In genomic region chr14:59342108-59342507, GRCh38 we compare ENCODE assay signal across 15 cellular contexts.
A peak's percentile ranks its signal among the peaks of the same experiment; 100 is the strongest.
DNase-seq lines count a peak whose midpoint lies in the region; ATAC-seq and TF ChIP-seq lines count a peak whose summit lies in the region.
"Had no signal": no experiment of that assay in that cellular context is flagged by ENCODE, and none has a peak within 500 bp of the region (broad histone marks: within the 10 kb centered on the region; RNA-seq: fewer than 3 reads in every experiment).

No MANE protein-coding gene starts in this region.

- H3K4me3 ChIP-seq in heart right ventricle = no peak overlapping the region
- H3K4me3 ChIP-seq in SJSA1 = no peak overlapping the region
- no peak overlapping the region for H3K4me3 ChIP-seq in gastroesophageal sphincter
- no peak overlapping the region for H3K4me3 ChIP-seq in stomach smooth muscle (ENCODE audit: low read length in 2 of 2)
- H3K4me3 ChIP-seq: GM12878, GM23248 had no signal

- H3K9me3 ChIP-seq in heart right ventricle = no peaks in the 10 kb centered on the region
- H3K9me3 ChIP-seq in SJSA1 (replicated peaks) = no peaks in the 10 kb centered on the region
- H3K9me3 ChIP-seq in gastroesophageal sphincter = no peaks in the 10 kb centered on the region
- H3K9me3 ChIP-seq in stomach smooth muscle (ENCODE audit: control insufficient read depth in 2 of 2, low read length in 2 of 2) = no peaks in the 10 kb centered on the region

- H3K27me3 ChIP-seq in heart right ventricle (no peaks in the 10 kb centered on the region), SJSA1 (replicated peaks) (no peaks in the 10 kb centered on the region), gastroesophageal sphincter (no peaks in the 10 kb centered on the region), stomach smooth muscle (ENCODE audit: control insufficient read depth in 1 of 2, insufficient read depth in 2 of 2, low read length in 2 of 2) (no peaks in the 10 kb centered on the region)

- no peak for TF ChIP-seq EP300 in gastroesophageal sphincter (IDR thresholded peaks at IDR 0.05)

- no peak overlapping the region for H3K9ac ChIP-seq in stomach smooth muscle (ENCODE audit: low read length in 2 of 2)
- H3K9ac ChIP-seq: GM23248 had no signal

- ATAC-seq in heart right ventricle (no peak), gastroesophageal sphincter (no peak), HG03045 (IDR thresholded peaks at IDR 0.05; ENCODE audit: unreplicated experiment) (no peak), HG03108 (IDR thresholded peaks at IDR 0.05; ENCODE audit: unreplicated experiment) (no peak)
- ATAC-seq: GM12878, HepG2 had no signal

- DNase-seq in heart right ventricle = no peak
- no peak for DNase-seq in cardiac septum (ENCODE audit: low spot score)
- no peak for DNase-seq in SJSA1 (ENCODE audit: low read depth in 1 of 2, low spot score in 2 of 2)
- DNase-seq in T-helper 1 cell = no peak
- DNase-seq: GM23248, MM.1S, NCI-H187 treated with DMSO at 0.1 percent for 48 hours, NCI-H510A treated with DMSO at 0.1 percent for 48 hours, RPMI8226 had no signal

- intact Hi-C loops in heart right ventricle (cut with DNase I) (loop anchor here in 1 of 10 donors (2.0 kb wide), 1 partner anchor 17 kb away; no protein-coding TSS in a partner anchor), cardiac septum (cut with DNase I) (no loop called here)

- no peak for TF ChIP-seq POLR2A in gastroesophageal sphincter (IDR thresholded peaks at IDR 0.05)

- WGBS in heart right ventricle, 2 donors = 68 to 75% methylated on average over 3 of the region's 3 CpGs
- WGBS in gastroesophageal sphincter (ENCODE audit: low coverage in 1 of 2), 2 donors = 82 to 90% methylated on average over 3 of the region's 3 CpGs

- H3K4me1 ChIP-seq in heart right ventricle (peaks cover 15 to 63% (median 42%) of the 10 kb centered on the region in 9 donors), SJSA1 (replicated peaks) (peaks cover 19% of the 10 kb centered on the region), gastroesophageal sphincter (peaks cover 5 to 99% (median 42%) of the 10 kb centered on the region in 3 donors), stomach smooth muscle (ENCODE audit: control insufficient read depth, insufficient read depth, low read length) (peaks cover 57% of the 10 kb centered on the region)

- TF ChIP-seq CTCF in heart right ventricle (IDR thresholded peaks at IDR 0.05) = no peak
- TF ChIP-seq CTCF in gastroesophageal sphincter (IDR thresholded peaks at IDR 0.05) = no peak

- peak overlapping the region in 9 of 10 donors; percentile 34 to 78 (median 71) for H3K27ac ChIP-seq in heart right ventricle
- H3K27ac ChIP-seq in SJSA1 = peak overlapping the region; percentile 21; the same call in 1 of the 2 replicates
- peak overlapping the region; percentile 64 to 99 (median 86) for H3K27ac ChIP-seq in gastroesophageal sphincter
- H3K27ac ChIP-seq in stomach smooth muscle (ENCODE audit: low read length) = peak overlapping the region; percentile 85
- H3K27ac ChIP-seq: GM23248 had no signal

- H3K36me3 ChIP-seq in heart right ventricle = peaks cover 0 to 74% (median 0%) of the 10 kb centered on the region in 9 donors
- H3K36me3 ChIP-seq in SJSA1 = no peaks in the 10 kb centered on the region; the same call in 1 of the 2 replicates
- no peaks in the 10 kb centered on the region for H3K36me3 ChIP-seq in gastroesophageal sphincter
- H3K36me3 ChIP-seq in stomach smooth muscle (ENCODE audit: control insufficient read depth in 2 of 2, insufficient read depth in 2 of 2, low read length in 2 of 2) = peaks cover 6 to 10% of the 10 kb centered on the region in 2 donors

Comparison
In these comparisons a context has a peak if more than half of its experiments do, and no peak if none do; other contexts are left out.
1. H3K27ac ChIP-seq: peak in every context shown above with its lines; median percentile 86 in gastroesophageal sphincter; 85 in stomach smooth muscle; 71 in heart right ventricle; 21 in SJSA1.